Comparison of ENCODE assay signal across 36 cellular contexts in the genomic region with DNA sequence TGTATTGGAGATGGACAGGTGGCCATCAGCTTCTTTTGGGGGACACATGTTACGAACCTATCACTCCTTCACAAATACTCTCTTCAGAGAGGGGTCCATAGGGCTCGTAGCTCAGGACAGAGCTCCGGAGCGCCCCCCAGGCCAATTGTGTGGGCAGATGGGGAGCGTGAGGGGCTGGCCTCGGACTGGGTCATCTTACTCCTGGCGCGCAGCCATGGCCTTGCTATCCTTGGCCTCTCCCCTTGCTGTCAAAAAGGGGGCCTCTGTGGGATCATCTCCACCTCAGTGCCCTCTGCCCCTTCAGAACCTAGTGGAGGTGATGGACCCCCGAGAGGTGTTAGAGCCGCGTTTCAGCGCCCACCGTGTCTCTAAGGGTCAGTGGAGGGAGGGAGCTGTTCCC.
"Had no signal": no experiment of that assay in that cellular context is flagged by ENCODE, and none has a peak within 500 bp of the region (broad histone marks: within the 10 kb centered on the region; RNA-seq: fewer than 3 reads in every experiment).

No MANE protein-coding gene starts in this region.

- H3K36me3 Mint-ChIP-seq: activated CD8-positive, alpha-beta memory T cell treated with anti-CD3 and anti-CD28 coated beads, Interleukin-2, amount 10 ng/mL, durations not matched to agents 7 days and 5 days; activated naive CD4-positive, alpha-beta T cell treated with anti-CD3 and anti-CD28 coated beads, Interleukin-2, amount 10 ng/mL, durations not matched to agents 7 days and 5 days; activated naive CD4-positive, alpha-beta T cell treated with anti-CD3 and anti-CD28 coated beads, Interleukin-2, amount 50 U/mL, for 24 hours; activated naive CD8-positive, alpha-beta T cell; activated naive CD8-positive, alpha-beta T cell treated with anti-CD3 and anti-CD28 coated beads, Interleukin-2, amount 10 ng/mL, durations not matched to agents 7 days and 5 days had no signal

- H3K9me3 Mint-ChIP-seq: activated B cell treated with CpG ODN at 0.5 μM for 24 hours; activated CD4-positive, alpha-beta memory T cell treated with anti-CD3 and anti-CD28 coated beads, Interleukin-2, amount 10 ng/mL, durations not matched to agents 7 days and 5 days; activated CD4-positive, alpha-beta T cell treated with anti-CD3 and anti-CD28 coated beads, Interleukin-2, amount 10 ng/mL, durations not matched to agents 24 days and 14 days; activated naive CD4-positive, alpha-beta T cell treated with anti-CD3 and anti-CD28 coated beads, Interleukin-2, amount 10 ng/mL, durations not matched to agents 7 days and 5 days; activated naive CD4-positive, alpha-beta T cell treated with anti-CD3 and anti-CD28 coated beads, Interleukin-2, amount 50 U/mL, for 24 hours; activated naive CD8-positive, alpha-beta T cell treated with anti-CD3 and anti-CD28 coated beads, Interleukin-2, amount 10 ng/mL, durations not matched to agents 7 days and 5 days; activated naive CD8-positive, alpha-beta T cell treated with anti-CD3 and anti-CD28 coated beads, Interleukin-2, amount 50 U/mL, for 24 hours; activated T-cell treated with anti-CD3 and anti-CD28 coated beads, Interleukin-2, amount 50 U/mL, for 24 hours; activated T-helper 2 cell treated with anti-CD3 and anti-CD28 coated beads, Interferon-gamma antibody, Interleukin-2, Interleukin-4, amounts not matched to agents 10 μg/mL and 5 μg/mL and 100 μg/mL, durations not matched to agents 14 hours and 24 hours and 36 hours; brain; central memory CD8-positive, alpha-beta T cell; T-helper 1 cell treated with Interleukin-12 subunit alpha and Interleukin-12 subunit beta and Interleukin-4 antibody, amounts not matched to agents 30 μg/mL and 1 μg/mL, for 36 hours; T-helper 2 cell treated with Interferon-gamma antibody and Interleukin-4, amounts not matched to agents 5 μg/mL and 100 μg/mL, for 36 hours had no signal

- H3K27me3 ChIP-seq: ascending aorta, cardiac muscle cell had no signal

- DNase-seq: activated B cell treated with CpG ODN at 0.5 μM for 24 hours; activated CD4-positive, alpha-beta memory T cell treated with anti-CD3 and anti-CD28 coated beads, Interleukin-2, amount 10 ng/mL, durations not matched to agents 7 days and 5 days; activated CD4-positive, alpha-beta T cell treated with anti-CD3 and anti-CD28 coated beads for 4 hours; activated CD4-positive, alpha-beta T cell treated with anti-CD3 and anti-CD28 coated beads, Interleukin-2, amount 10 ng/mL, durations not matched to agents 24 days and 14 days; activated CD4-positive, alpha-beta T cell treated with anti-CD3 and anti-CD28 coated beads, Interleukin-2, amount 50 U/mL, for 1 hour; activated CD4-positive, alpha-beta T cell treated with anti-CD3 and anti-CD28 coated beads, Interleukin-2, amount 50 U/mL, for 4 hours; activated CD4-positive, CD25-positive, alpha-beta regulatory T cell treated with anti-CD3 and anti-CD28 coated beads, Interleukin-2, amount 50 U/mL, for 72 hours; activated CD8-positive, alpha-beta memory T cell treated with anti-CD3 and anti-CD28 coated beads for 24 hours; activated CD8-positive, alpha-beta memory T cell treated with anti-CD3 and anti-CD28 coated beads, Interleukin-2, amount 10 ng/mL, durations not matched to agents 7 days and 5 days; activated CD8-positive, alpha-beta memory T cell treated with anti-CD3 and anti-CD28 coated beads, Interleukin-2, amount 50 U/mL, for 48 hours; activated CD8-positive, alpha-beta T cell treated with anti-CD3 and anti-CD28 coated beads, Interleukin-2, amount 10 ng/mL, durations not matched to agents 7 days and 5 days; activated effector memory CD4-positive, alpha-beta T cell treated with Interleukin-2 at 50 U/mL for 16 hours; activated gamma-delta T cell; activated naive CD4-positive, alpha-beta T cell treated with anti-CD3 and anti-CD28 coated beads, Interleukin-2, amount 10 ng/mL, durations not matched to agents 7 days and 5 days; activated naive CD4-positive, alpha-beta T cell treated with Interleukin-2 at 50 U/mL for 16 hours; activated naive CD8-positive, alpha-beta T cell treated with anti-CD3 and anti-CD28 coated beads, Interleukin-2, amount 10 ng/mL, durations not matched to agents 7 days and 5 days; activated naive CD8-positive, alpha-beta T cell treated with anti-CD3 and anti-CD28 coated beads, Interleukin-2, amount 50 U/mL, for 24 hours; activated T-cell treated with anti-CD3 and anti-CD28 coated beads, Interleukin-2, amount 50 U/mL, for 24 hours; activated T-cell treated with anti-CD3 and anti-CD28 coated beads, Interleukin-2, amount 50 U/mL, for 48 hours; amygdala; anterior cingulate cortex; caudate nucleus; cerebellar nuclear complex; T-helper 1 cell; T-helper 2 cell; T-helper 9 cell had no signal

- H3K36me3 ChIP-seq: ascending aorta, cardiac muscle cell had no signal

- H3K4me3 ChIP-seq: ascending aorta, cardiac muscle cell had no signal

- H3K27me3 Mint-ChIP-seq: activated naive CD4-positive, alpha-beta T cell treated with anti-CD3 and anti-CD28 coated beads, Interleukin-2, amount 50 U/mL, for 24 hours; activated naive CD8-positive, alpha-beta T cell; activated T-cell treated with anti-CD3 and anti-CD28 coated beads, Interleukin-2, amount 50 U/mL, for 24 hours; brain had no signal

- ATAC-seq: activated CD8-positive, alpha-beta memory T cell treated with anti-CD3 and anti-CD28 coated beads, Interleukin-2, amount 10 ng/mL, durations not matched to agents 7 days and 5 days; activated CD8-positive, alpha-beta T cell treated with anti-CD3 and anti-CD28 coated beads, Interleukin-2, amount 10 ng/mL, durations not matched to agents 7 days and 5 days; activated naive CD8-positive, alpha-beta T cell treated with anti-CD3 and anti-CD28 coated beads, Interleukin-2, amount 50 U/mL, for 24 hours had no signal

- H3K27ac Mint-ChIP-seq: activated B cell treated with CpG ODN at 0.5 μM for 24 hours; activated CD4-positive, alpha-beta memory T cell treated with anti-CD3 and anti-CD28 coated beads, Interleukin-2, amount 10 ng/mL, durations not matched to agents 7 days and 5 days; activated CD4-positive, alpha-beta T cell treated with anti-CD3 and anti-CD28 coated beads, Interleukin-2, amount 10 ng/mL, durations not matched to agents 24 days and 14 days; activated CD8-positive, alpha-beta memory T cell treated with anti-CD3 and anti-CD28 coated beads, Interleukin-2, amount 10 ng/mL, durations not matched to agents 7 days and 5 days; activated CD8-positive, alpha-beta T cell treated with anti-CD3 and anti-CD28 coated beads, Interleukin-2, amount 10 ng/mL, durations not matched to agents 7 days and 5 days; activated naive CD4-positive, alpha-beta T cell treated with anti-CD3 and anti-CD28 coated beads, Interleukin-2, amount 10 ng/mL, durations not matched to agents 7 days and 5 days; activated naive CD4-positive, alpha-beta T cell treated with anti-CD3 and anti-CD28 coated beads, Interleukin-2, amount 50 U/mL, for 24 hours; activated naive CD8-positive, alpha-beta T cell; activated naive CD8-positive, alpha-beta T cell treated with anti-CD3 and anti-CD28 coated beads, Interleukin-2, amount 10 ng/mL, durations not matched to agents 7 days and 5 days; activated naive CD8-positive, alpha-beta T cell treated with anti-CD3 and anti-CD28 coated beads, Interleukin-2, amount 50 U/mL, for 24 hours; activated T-cell treated with anti-CD3 and anti-CD28 coated beads, Interleukin-2, amount 50 U/mL, for 24 hours; activated T-helper 2 cell treated with anti-CD3 and anti-CD28 coated beads, Interferon-gamma antibody, Interleukin-2, Interleukin-4, amounts not matched to agents 10 μg/mL and 5 μg/mL and 100 μg/mL, durations not matched to agents 14 hours and 24 hours and 36 hours; brain; T-helper 1 cell treated with Interleukin-12 subunit alpha and Interleukin-12 subunit beta and Interleukin-4 antibody, amounts not matched to agents 30 μg/mL and 1 μg/mL, for 36 hours; T-helper 2 cell treated with Interferon-gamma antibody and Interleukin-4, amounts not matched to agents 5 μg/mL and 100 μg/mL, for 36 hours had no signal

- H3K4me1 Mint-ChIP-seq: activated B cell treated with CpG ODN at 0.5 μM for 24 hours; activated CD4-positive, alpha-beta memory T cell treated with anti-CD3 and anti-CD28 coated beads, Interleukin-2, amount 10 ng/mL, durations not matched to agents 7 days and 5 days; activated CD4-positive, alpha-beta T cell treated with anti-CD3 and anti-CD28 coated beads, Interleukin-2, amount 10 ng/mL, durations not matched to agents 24 days and 14 days; activated naive CD4-positive, alpha-beta T cell treated with anti-CD3 and anti-CD28 coated beads, Interleukin-2, amount 10 ng/mL, durations not matched to agents 7 days and 5 days; activated naive CD4-positive, alpha-beta T cell treated with anti-CD3 and anti-CD28 coated beads, Interleukin-2, amount 50 U/mL, for 24 hours; activated naive CD8-positive, alpha-beta T cell treated with anti-CD3 and anti-CD28 coated beads, Interleukin-2, amount 50 U/mL, for 24 hours; central memory CD8-positive, alpha-beta T cell had no signal

- H3K27ac ChIP-seq: ascending aorta, cardiac muscle cell, VCaP had no signal

- H3K9me3 ChIP-seq: ascending aorta had no signal

- H3K4me3 Mint-ChIP-seq: activated B cell treated with CpG ODN at 0.5 μM for 24 hours; activated CD4-positive, alpha-beta memory T cell treated with anti-CD3 and anti-CD28 coated beads, Interleukin-2, amount 10 ng/mL, durations not matched to agents 7 days and 5 days; activated CD4-positive, alpha-beta T cell treated with anti-CD3 and anti-CD28 coated beads, Interleukin-2, amount 10 ng/mL, durations not matched to agents 24 days and 14 days; activated CD8-positive, alpha-beta memory T cell treated with anti-CD3 and anti-CD28 coated beads, Interleukin-2, amount 10 ng/mL, durations not matched to agents 7 days and 5 days; activated CD8-positive, alpha-beta T cell treated with anti-CD3 and anti-CD28 coated beads, Interleukin-2, amount 10 ng/mL, durations not matched to agents 7 days and 5 days; activated naive CD4-positive, alpha-beta T cell treated with anti-CD3 and anti-CD28 coated beads, Interleukin-2, amount 10 ng/mL, durations not matched to agents 7 days and 5 days; activated naive CD4-positive, alpha-beta T cell treated with anti-CD3 and anti-CD28 coated beads, Interleukin-2, amount 50 U/mL, for 24 hours; activated naive CD8-positive, alpha-beta T cell; activated naive CD8-positive, alpha-beta T cell treated with anti-CD3 and anti-CD28 coated beads, Interleukin-2, amount 10 ng/mL, durations not matched to agents 7 days and 5 days; activated naive CD8-positive, alpha-beta T cell treated with anti-CD3 and anti-CD28 coated beads, Interleukin-2, amount 50 U/mL, for 24 hours; activated T-cell treated with anti-CD3 and anti-CD28 coated beads, Interleukin-2, amount 50 U/mL, for 24 hours; brain; central memory CD8-positive, alpha-beta T cell; T-helper 1 cell treated with Interleukin-12 subunit alpha and Interleukin-12 subunit beta and Interleukin-4 antibody, amounts not matched to agents 30 μg/mL and 1 μg/mL, for 36 hours; T-helper 2 cell treated with Interferon-gamma antibody and Interleukin-4, amounts not matched to agents 5 μg/mL and 100 μg/mL, for 36 hours had no signal
